In genomic region chr1:109307363-109308021, GRCh38 we compare ENCODE assay signal across 1 cellular context.
TF ChIP-seq lines count a peak whose summit lies in the region.

No MANE protein-coding gene starts in this region.

TF ChIP-seq in K562, 482 proteins besides CTCF, POLR2A, EP300 and RAD21 (continued from another document and continues in another):
- TF ChIP-seq TFAP4 (CRISPR knock-in tag; IDR thresholded peaks at IDR 0.05; ENCODE audit: borderline replicate concordance) (peak; percentile 62; the same call in 1 of the 2 replicates), DNMT1 (IDR thresholded peaks at IDR 0.05) (no peak), NFATC3 (IDR thresholded peaks at IDR 0.05) (no peak), RBM17 (IDR thresholded peaks at IDR 0.05; ENCODE audit: borderline replicate concordance, low read depth, low read length) (no peak), FOXP1 (CRISPR knock-in tag; IDR thresholded peaks at IDR 0.05) (no peak; the same call in 1 of the 2 replicates), SNIP1 (IDR thresholded peaks at IDR 0.05; ENCODE audit: low read depth) (no peak), KHSRP (IDR thresholded peaks at IDR 0.05) (0 out of 2 replicates have a peak, but pooled peaks have one; percentile 38), MCM7 (IDR thresholded peaks at IDR 0.05) (no peak), ZKSCAN1 (IDR thresholded peaks at IDR 0.05; ENCODE audit: low read depth, low read length) (no peak; the same call in 1 of the 2 replicates), EGR1 (conservative IDR thresholded peaks at IDR 0.05) (peak; percentile 85), MTA2 (IDR thresholded peaks at IDR 0.05; ENCODE audit: low read depth) (peak; percentile 46; the same call in 1 of the 2 replicates), ELF2 (CRISPR knock-in tag; IDR thresholded peaks at IDR 0.05) (no peak), ZBTB9 (CRISPR knock-in tag; IDR thresholded peaks at IDR 0.05) (0 out of 2 replicates have a peak, but pooled peaks have one; percentile 10), CXXC5 (CRISPR knock-in tag; IDR thresholded peaks at IDR 0.05) (peak; percentile 70), CEBPB (tag; IDR thresholded peaks at IDR 0.05) (no peak), MTA3 (IDR thresholded peaks at IDR 0.05; ENCODE audit: borderline replicate concordance) (peak; percentile 87), ZNF655 (CRISPR knock-in tag; IDR thresholded peaks at IDR 0.05) (no peak), E2F5 (CRISPR knock-in tag; IDR thresholded peaks at IDR 0.05) (peak; percentile 60; the same call in 1 of the 2 replicates), TAF15 (IDR thresholded peaks at IDR 0.05; ENCODE audit: low read depth, low read length) (no peak), ZBTB49 (CRISPR knock-in tag; IDR thresholded peaks at IDR 0.05; ENCODE audit: borderline replicate concordance) (no peak), STAT5B (CRISPR knock-in tag; IDR thresholded peaks at IDR 0.05) (no peak), SMAD3 (CRISPR knock-in tag; conservative IDR thresholded peaks at IDR 0.05) (no peak), TBL1XR1 (IDR thresholded peaks at IDR 0.05; ENCODE audit: low read length in 2 of 2) (peak; percentile 9 to 82; a peak in 1 of 4 replicates), MEIS2 (IDR thresholded peaks at IDR 0.05; ENCODE audit: partially characterized antibody) (peak; percentile 58), ATF7 (IDR thresholded peaks at IDR 0.05) (peak; percentile 52; the same call in 1 of the 2 replicates), SAFB2 (IDR thresholded peaks at IDR 0.05; ENCODE audit: borderline replicate concordance, low read depth, low read length, severe bottlenecking) (no peak), CHD2 (IDR thresholded peaks at IDR 0.05; ENCODE audit: low read depth, low read length) (no peak), ZNF217 (CRISPR knock-in tag; IDR thresholded peaks at IDR 0.05) (no peak), ZNF24 (IDR thresholded peaks at IDR 0.05) (no peak; the same call in 1 of the 2 replicates), IRF1 (CRISPR knock-in tag; IDR thresholded peaks at IDR 0.05; ENCODE audit: borderline replicate concordance) (no peak), MLLT1 (IDR thresholded peaks at IDR 0.05) (no peak), ZNF408 (CRISPR knock-in tag; IDR thresholded peaks at IDR 0.05; ENCODE audit: low read depth) (no peak), PHF20 (IDR thresholded peaks at IDR 0.05; ENCODE audit: partially characterized antibody) (no peak), NR2C2 (CRISPR knock-in tag; IDR thresholded peaks at IDR 0.05) (0 out of 2 replicates have a peak, but pooled peaks have one; percentile 49), NR2C2 (tag; IDR thresholded peaks at IDR 0.05) (0 out of 2 replicates have a peak, but pooled peaks have one; percentile 57), ZNF282 (CRISPR knock-in tag; IDR thresholded peaks at IDR 0.05) (no peak), E2F8 (IDR thresholded peaks at IDR 0.05; ENCODE audit: low read depth, partially characterized antibody) (peak; percentile 28), KLF1 (tag; IDR thresholded peaks at IDR 0.05) (0 out of 2 replicates have a peak, but pooled peaks have one; percentile 53), CEBPG (CRISPR knock-in tag; IDR thresholded peaks at IDR 0.05) (no peak), CEBPG (tag; conservative IDR thresholded peaks at IDR 0.05 in 1 of 2, IDR thresholded peaks at IDR 0.05 in 1 of 2) (no peak), KDM4B (IDR thresholded peaks at IDR 0.05; ENCODE audit: borderline replicate concordance in 2 of 2, low read depth in 1 of 2) (no peak), CBFA2T3 (IDR thresholded peaks at IDR 0.05) (peak; percentile 92), ZBTB34 (CRISPR knock-in tag; IDR thresholded peaks at IDR 0.05) (no peak), BHLHE40 (IDR thresholded peaks at IDR 0.05; ENCODE audit: low read length) (peak; percentile 11; the same call in 1 of the 2 replicates), E4F1 (CRISPR knock-in tag; IDR thresholded peaks at IDR 0.05; ENCODE audit: borderline replicate concordance) (no peak), MYNN (IDR thresholded peaks at IDR 0.05) (peak; percentile 96), MYNN (CRISPR knock-in tag; IDR thresholded peaks at IDR 0.05) (no peak), NUFIP1 (IDR thresholded peaks at IDR 0.05; ENCODE audit: partially characterized antibody) (no peak)
